Comparison of ENCODE assay signal across 8 cellular contexts in the genomic region with DNA sequence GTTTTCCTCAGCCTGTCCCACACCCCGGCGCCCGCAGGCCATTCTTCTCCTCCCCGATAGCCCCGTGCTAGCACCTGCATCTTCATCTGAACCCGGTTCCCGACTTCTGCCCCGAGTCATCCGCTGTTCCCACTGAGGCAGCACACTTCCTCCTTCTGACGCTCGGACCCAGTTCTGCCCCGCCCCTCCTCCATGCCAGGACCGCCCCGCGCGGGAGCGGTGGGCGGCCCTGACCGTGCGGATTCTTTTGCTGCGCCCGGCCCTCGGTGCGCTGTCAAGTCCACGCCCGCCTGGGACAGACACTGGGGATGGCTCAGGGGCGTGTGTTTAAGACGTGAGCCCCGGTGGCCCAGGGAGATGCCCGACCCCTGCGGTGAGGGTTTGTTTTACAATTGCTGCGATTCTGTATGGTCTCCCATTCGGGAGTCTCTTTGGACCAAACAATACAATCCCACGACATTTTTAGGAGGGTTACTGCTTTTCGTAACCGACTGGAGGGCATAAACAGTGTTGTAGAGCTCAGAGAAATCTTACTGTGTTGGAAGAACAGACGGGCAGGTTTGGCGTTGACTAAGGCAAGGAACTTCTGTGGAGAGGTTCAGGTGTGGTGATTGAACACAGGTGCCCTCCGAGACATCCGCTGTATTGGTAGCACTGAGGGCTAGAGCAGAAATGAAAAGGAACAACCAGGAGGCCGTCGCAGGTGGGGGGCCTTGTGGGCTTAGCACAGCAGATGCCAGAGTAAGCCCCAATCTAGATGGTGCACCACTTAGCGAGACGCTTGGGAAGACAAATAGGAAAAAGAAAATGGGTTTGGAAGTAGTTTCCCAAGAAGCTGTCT. TPM values are rescaled to one million over a fixed set of nuclear protein-coding genes. Genes with fewer than 3 reads are reported as not detected.
DNase-seq lines count a peak whose midpoint lies in the region; ATAC-seq, FAIRE-seq and TF ChIP-seq lines count a peak whose summit lies in the region.

No MANE protein-coding gene starts in this region.

- peaks cover 48% of the 10 kb centered on the region for H3K79me2 ChIP-seq in endothelial cell of umbilical vein (ENCODE audit: control insufficient read depth, insufficient read depth, low read length)

- no peak for TF ChIP-seq CTCF in CD8-positive, alpha-beta T cell (IDR thresholded peaks at IDR 0.05)
- TF ChIP-seq CTCF in endothelial cell of umbilical vein (IDR thresholded peaks at IDR 0.05; ENCODE audit: extremely low read depth in 1 of 2, insufficient read depth in 1 of 2, low read depth in 1 of 2, low read length in 2 of 2) = no peak

- peaks cover 2% of the 10 kb centered on the region for H4K20me1 ChIP-seq in endothelial cell of umbilical vein (replicated peaks; ENCODE audit: control insufficient read depth, extremely low read depth, insufficient read depth, low read length)

- peak overlapping the region; percentile 76 for H3K27ac ChIP-seq in CD8-positive, alpha-beta T cell (ENCODE audit: low read depth, low read length)
- peak overlapping the region; percentile 79 for H3K27ac ChIP-seq in endothelial cell of umbilical vein (ENCODE audit: insufficient read depth, low read depth, low read length)

- TSS peak; percentile 38 for BruUV-seq in endothelial cell of umbilical vein (replicated peaks; lab: Mats Ljungman, UMichigan)

- POLR2A ChIA-PET in CD8-positive, alpha-beta T cell (lab: Charles Lee) = interaction anchor here (1.0 to 2.3 kb wide), 5 partner anchors 11 to 218 kb away, joined by 3 to 12 read pairs (median 5); a partner anchor contains a TSS
- POLR2A ChIA-PET in endothelial cell of umbilical vein (lab: Charles Lee) = interaction anchor here (0.9 to 1.9 kb wide), 3 partner anchors 39 to 60 kb away, joined by 3 to 4 read pairs (median 3); no protein-coding TSS in a partner anchor

- CTCF ChIA-PET in CD8-positive, alpha-beta T cell (lab: Charles Lee) = interaction anchor here (1.3 to 1.8 kb wide), 2 partner anchors 39 to 56 kb away, joined by 3 to 9 read pairs; no protein-coding TSS in a partner anchor
- CTCF ChIA-PET in endothelial cell of umbilical vein (lab: Charles Lee) = interaction anchor here (1.0 to 1.1 kb wide), 3 partner anchors 13 to 58 kb away, joined by 3 to 5 read pairs (median 4); no protein-coding TSS in a partner anchor

- FAIRE-seq in endothelial cell of umbilical vein (lab: Jason Lieb, UNC) = no peak

- no peaks in the 10 kb centered on the region for H3K9me3 ChIP-seq in CD8-positive, alpha-beta T cell (ENCODE audit: low read length)
- H3K9me3 ChIP-seq in endothelial cell of umbilical vein (replicated peaks; ENCODE audit: control insufficient read depth, insufficient read depth, low read length) = no peaks in the 10 kb centered on the region
- no peaks in the 10 kb centered on the region for H3K9me3 ChIP-seq in mononuclear cell (ENCODE audit: low read depth, low read length)

- H3K36me3 Mint-ChIP-seq in CD8-positive, alpha-beta T cell = peaks cover 29% of the 10 kb centered on the region

- H3K36me3 ChIP-seq in CD8-positive, alpha-beta T cell (ENCODE audit: insufficient read depth, low read length) = no peaks in the 10 kb centered on the region
- H3K36me3 ChIP-seq in endothelial cell of umbilical vein (ENCODE audit: control insufficient read depth in 2 of 2, extremely low read depth in 1 of 2, insufficient read depth in 2 of 2, low read length in 2 of 2) = no peaks in the 10 kb centered on the region

- peak overlapping the region; percentile 83 for H3K4me2 ChIP-seq in endothelial cell of umbilical vein (ENCODE audit: insufficient read depth, low read length)

- H3K9ac ChIP-seq in endothelial cell of umbilical vein (replicated peaks; ENCODE audit: extremely low read depth, insufficient read depth, low read length) = peak overlapping the region; percentile 92

- no peaks in the 10 kb centered on the region for H3K27me3 ChIP-seq in CD8-positive, alpha-beta T cell (ENCODE audit: insufficient read depth, low read length)
- H3K27me3 ChIP-seq in endothelial cell of umbilical vein (ENCODE audit: control insufficient read depth in 2 of 2, insufficient read depth in 2 of 2, low read length in 2 of 2) (no peaks in the 10 kb centered on the region), mononuclear cell (ENCODE audit: insufficient read depth, low read length) (no peaks in the 10 kb centered on the region)

- peaks cover 55% of the 10 kb centered on the region for H3K4me1 Mint-ChIP-seq in CD8-positive, alpha-beta T cell (ENCODE audit: low read depth)

- H3K27me3 Mint-ChIP-seq in CD8-positive, alpha-beta T cell (ENCODE audit: low read depth) = no peaks in the 10 kb centered on the region

- TF ChIP-seq POLR2A in endothelial cell of umbilical vein (IDR thresholded peaks at IDR 0.05; ENCODE audit: low read depth, low read length) = peak; percentile 91

- peak overlapping the region; percentile 59 for H3K4me3 ChIP-seq in CD8-positive, alpha-beta T cell (ENCODE audit: low read depth, low read length)
- H3K4me3 ChIP-seq in endothelial cell of umbilical vein (replicated peaks in 1 of 3; ENCODE audit: insufficient read depth in 1 of 3, low read depth in 1 of 3, low read length in 3 of 3) (peak overlapping the region; percentile 63 to 81 (median 67)), mononuclear cell (ENCODE audit: low read length) (peak overlapping the region; percentile 71)

- peak; percentile 32 for ATAC-seq in CD8-positive, alpha-beta T cell
- peak; percentile 59 for ATAC-seq in GM19351 (IDR thresholded peaks at IDR 0.05; ENCODE audit: unreplicated experiment)
- peak; percentile 38 for ATAC-seq in HG03469 (IDR thresholded peaks at IDR 0.05; ENCODE audit: unreplicated experiment)

- dilution Hi-C loops in endothelial cell of umbilical vein (cut with MboI; ENCODE audit: extremely low pct_ligation_motif_present, low sequenced_read_pairs) = no loop called here

- intact Hi-C loops in CD8-positive, alpha-beta T cell (cut with DNase I, micrococcal nuclease) = loop anchor here (1.0 to 2.0 kb wide), 8 partner anchors 40 to 421 kb away; a partner anchor contains a TSS
- intact Hi-C loops in endothelial cell of umbilical vein (cut with micrococcal nuclease) = loop anchor here (1.0 to 5.0 kb wide), 4 partner anchors 13 to 219 kb away; a partner anchor contains a TSS

- peaks cover 30% of the 10 kb centered on the region for H3K4me1 ChIP-seq in CD8-positive, alpha-beta T cell (ENCODE audit: insufficient read depth, low read length)
- peaks cover 13% of the 10 kb centered on the region for H3K4me1 ChIP-seq in endothelial cell of umbilical vein (ENCODE audit: control insufficient read depth, extremely low read depth, insufficient read depth, low read length)
- peaks cover 42% of the 10 kb centered on the region for H3K4me1 ChIP-seq in mononuclear cell (ENCODE audit: insufficient read depth, low read length)

- H3K4me3 Mint-ChIP-seq in CD8-positive, alpha-beta T cell = peak overlapping the region; percentile 99

- H3K27ac Mint-ChIP-seq in CD8-positive, alpha-beta T cell = peak overlapping the region; percentile 100

- DNase-seq in CD8-positive, alpha-beta T cell = peak; percentile 22 to 78 (median 70)
- peak; percentile 92 for DNase-seq in NOMO-1 treated with dmso at 0.1 percent for 144 hours (lab: John Stamatoyannopoulos, UW; ENCODE audit: unreplicated experiment)
- peak; percentile 74 for DNase-seq in activated CD8-positive, alpha-beta memory T cell treated with anti-CD3 and anti-CD28 coated beads, Interleukin-2, amount 50 U/mL, for 4 hours
- peak; percentile 90 for DNase-seq in endothelial cell of umbilical vein (ENCODE audit: low read depth, low spot score)
- peak; percentile 82 to 86 for DNase-seq in stimulated activated CD8-positive, alpha-beta memory T cell treated with anti-CD3 and anti-CD28 coated beads, Interleukin-2, amount 100 ng/mL, for 48 hours (ENCODE audit: low read depth in 2 of 2)

- peak overlapping the region; percentile 43 for H2AFZ ChIP-seq in endothelial cell of umbilical vein (ENCODE audit: low read depth, low read length)

- H3K9me3 Mint-ChIP-seq in CD8-positive, alpha-beta T cell = no peaks in the 10 kb centered on the region

- H3K9me1 ChIP-seq in endothelial cell of umbilical vein (replicated peaks; ENCODE audit: control insufficient read depth, extremely low read depth, insufficient read depth, low read length) = no peaks in the 10 kb centered on the region

TF ChIP-seq in endothelial cell of umbilical vein, 7 proteins besides CTCF, POLR2A, EP300 and RAD21:
- no peak for TF ChIP-seq GATA2 (IDR thresholded peaks at IDR 0.05; ENCODE audit: insufficient read depth, insufficient read length, low read depth, low read length)
- no peak for TF ChIP-seq MYC (IDR thresholded peaks at IDR 0.05; ENCODE audit: low read depth, low read length)
- TF ChIP-seq, protein P1, sequence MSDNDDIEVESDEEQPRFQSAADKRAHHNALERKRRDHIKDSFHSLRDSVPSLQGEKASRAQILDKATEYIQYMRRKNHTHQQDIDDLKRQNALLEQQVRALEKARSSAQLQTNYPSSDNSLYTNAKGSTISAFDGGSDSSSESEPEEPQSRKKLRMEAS (IDR thresholded peaks at IDR 0.05; ENCODE audit: insufficient read depth, insufficient read length) = no peak
- TF ChIP-seq FOS (IDR thresholded peaks at IDR 0.05; ENCODE audit: borderline replicate concordance, insufficient read depth, low read length) = peak; percentile 16
- no peak for TF ChIP-seq EZH2 (IDR thresholded peaks at IDR 0.05; ENCODE audit: borderline replicate concordance, low read depth, low read length, severe bottlenecking)
- TF ChIP-seq POLR2AphosphoS5 (IDR thresholded peaks at IDR 0.05; ENCODE audit: insufficient read depth, low read depth, low read length) = peak; percentile 21
- no peak for TF ChIP-seq JUN (IDR thresholded peaks at IDR 0.05; ENCODE audit: borderline replicate concordance, insufficient read depth, insufficient read length, low read depth)

RNA-seq across cellular contexts. Expression of a gene that starts 0.7 kb away (rescaled TPM):
- 10 to 100 TPM; 39.2 to 48.3 TPM for total RNA-seq in CD8-positive, alpha-beta T cell
- total RNA-seq in endothelial cell of umbilical vein (57.4 and 63.5 TPM in 2 replicates), mononuclear cell (14.9 TPM)
- polyA plus RNA-seq in endothelial cell of umbilical vein = 8.2 and 8.5 TPM in 2 replicates
- 6.6 and 8.0 TPM in 2 replicates for polyA plus RNA-seq in endothelial cell of umbilical vein (2011; cell fraction: cytosol; rRNA removed)
- 49.9 and 53.0 TPM in 2 replicates for polyA plus RNA-seq in endothelial cell of umbilical vein (2011; cell fraction: nucleus; rRNA removed)
- 29.4 and 30.9 TPM in 2 replicates for polyA plus RNA-seq in endothelial cell of umbilical vein (2012)
- 19.0 and 27.8 TPM in 2 replicates for polyA minus RNA-seq in endothelial cell of umbilical vein
- 7.1 TPM for polyA minus RNA-seq in endothelial cell of umbilical vein (2011; cell fraction: cytosol; rRNA and poly(A)+ RNA removed)
- polyA minus RNA-seq in endothelial cell of umbilical vein (2011; cell fraction: nucleus; rRNA and poly(A)+ RNA removed) = 29.2 and 36.0 TPM in 2 replicates

Comparison
In these comparisons a context has a peak if more than half of its experiments do, and no peak if none do; other contexts are left out.
1. Peak in every context shown above with its lines: DNase-seq, ATAC-seq, H3K4me3 ChIP-seq and H3K27ac ChIP-seq.